ENCODE assay signal across 1 cellular context in genomic region chr6:135572051-135572450, GRCh38.
TF ChIP-seq lines count a peak whose summit lies in the region.

No MANE protein-coding gene starts in this region.

TF ChIP-seq in IMR-90, 13 proteins besides CTCF, POLR2A, EP300 and RAD21:
- TF ChIP-seq CEBPB (IDR thresholded peaks at IDR 0.05; ENCODE audit: low read depth, low read length), result no peak
- TF ChIP-seq USF2 (IDR thresholded peaks at IDR 0.05; ENCODE audit: low read depth, low read length), result no peak
- TF ChIP-seq SMC3 (IDR thresholded peaks at IDR 0.05; ENCODE audit: low read depth, low read length), result no peak
- no peak for TF ChIP-seq FOS (IDR thresholded peaks at IDR 0.05; ENCODE audit: low read depth, low read length)
- no peak for TF ChIP-seq RCOR1 (IDR thresholded peaks at IDR 0.05; ENCODE audit: insufficient replicate concordance, low read length)
- no peak for TF ChIP-seq MAZ (IDR thresholded peaks at IDR 0.05; ENCODE audit: borderline replicate concordance, low read depth, low read length)
- TF ChIP-seq MAFK (IDR thresholded peaks at IDR 0.05; ENCODE audit: low read depth, low read length), result no peak
